In the genomic region with DNA sequence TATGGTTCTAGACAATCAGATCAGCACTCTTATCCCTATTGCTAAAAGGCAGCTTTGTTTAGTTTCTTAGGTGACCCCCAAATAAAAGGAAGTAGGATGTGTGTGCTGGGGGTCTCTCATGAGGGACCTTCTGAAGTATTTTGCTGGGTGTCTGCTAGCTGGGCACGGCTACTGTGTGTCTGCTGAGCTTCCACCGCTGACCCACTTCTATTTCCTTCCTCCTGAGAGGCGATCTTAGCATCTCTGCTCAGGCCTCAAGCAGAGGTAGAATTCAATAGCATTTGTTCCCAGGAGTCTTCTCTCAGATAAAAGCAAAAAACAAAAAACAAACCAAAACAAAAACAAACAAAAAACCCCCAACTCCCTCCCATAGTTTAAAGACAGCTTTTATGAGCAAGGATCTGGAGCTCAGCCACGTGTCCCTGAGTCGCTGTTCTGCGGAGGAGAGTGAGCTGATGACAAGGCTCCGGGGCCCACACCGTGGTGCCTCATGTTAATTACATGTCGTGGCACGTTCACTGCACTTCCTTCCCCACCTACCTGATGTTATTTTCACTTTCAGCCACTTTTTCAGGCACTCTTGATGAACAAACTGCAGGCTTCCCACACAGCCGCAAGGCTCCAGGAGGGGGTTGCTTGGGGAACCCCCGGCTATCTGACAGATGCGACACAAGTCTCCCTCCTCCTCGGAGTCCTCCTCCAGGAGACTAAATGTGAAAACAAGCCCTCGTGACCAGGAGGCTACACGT, we compare ENCODE assay signal across 8 cellular contexts.
A peak's percentile ranks its signal among the peaks of the same experiment; 100 is the strongest.
DNase-seq lines count a peak whose midpoint lies in the region; ATAC-seq, FAIRE-seq and TF ChIP-seq lines count a peak whose summit lies in the region.

No MANE protein-coding gene starts in this region.

- H3K27ac ChIP-seq in VCaP (peak overlapping the region; percentile 50; the same call in 1 of the 2 replicates), caudate nucleus (ENCODE audit: low read depth, low read length) (no peak overlapping the region), gastroesophageal sphincter (no peak overlapping the region)

- no peak for TF ChIP-seq POLR2A in gastroesophageal sphincter (IDR thresholded peaks at IDR 0.05)

- no peak for TF ChIP-seq CTCF in VCaP (conservative IDR thresholded peaks at IDR 0.05)
- no peak for TF ChIP-seq CTCF in gastroesophageal sphincter (IDR thresholded peaks at IDR 0.05)

- FAIRE-seq in GM19239 (lab: Jason Lieb, UNC): peak; percentile 85

- WGBS in gastroesophageal sphincter (ENCODE audit: low coverage in 1 of 2), 2 donors: 58 to 67% methylated on average over 10 of the region's 16 CpGs

- ATAC-seq in HG03135 (IDR thresholded peaks at IDR 0.05; ENCODE audit: unreplicated experiment) (peak; percentile 93), gastroesophageal sphincter (no peak), left ventricle myocardium superior (no peak)

- H3K4me3 ChIP-seq in gastroesophageal sphincter: no peak overlapping the region

- intact Hi-C loops in left ventricle myocardium superior (cut with micrococcal nuclease): no loop called here

- no peaks in the 10 kb centered on the region for H3K9me3 ChIP-seq in gastroesophageal sphincter

- H3K4me1 ChIP-seq in gastroesophageal sphincter: no peaks in the 10 kb centered on the region

- H3K27me3 ChIP-seq in gastroesophageal sphincter: peaks cover 8% of the 10 kb centered on the region

- no peak for TF ChIP-seq EP300 in gastroesophageal sphincter (IDR thresholded peaks at IDR 0.05)

- peak; percentile 57 for DNase-seq in GM19239 (ENCODE audit: insufficient read length, low spot score)
- peak in 37 of 61 donors; percentile 8 to 83 (median 41) for DNase-seq in caudate nucleus (lab: John Stamatoyannopoulos, UW)
- peak; percentile 69 to 80 for DNase-seq in stimulated activated CD4-positive, alpha-beta T cell treated with anti-CD3 and anti-CD28 coated beads, Interleukin-4, amount 100 ng/mL, for 48 hours (ENCODE audit: low read depth in 2 of 2)
- no peak for DNase-seq in EL
- no peak for DNase-seq in left ventricle myocardium superior

- no peaks in the 10 kb centered on the region for H3K36me3 ChIP-seq in gastroesophageal sphincter

Comparison
In these comparisons a context has a peak if more than half of its experiments do, and no peak if none do; other contexts are left out.
1. DNase-seq: peak in GM19239 (single experiment), caudate nucleus (37 of 61) and stimulated activated CD4-positive, alpha-beta T cell treated with anti-CD3 and anti-CD28 coated beads, Interleukin-4, amount 100 ng/mL, for 48 hours (2 of 2); none in EL (single experiment) and left ventricle myocardium superior (single experiment).